Comparison of ENCODE assay signal across 28 cellular contexts in genomic region chrX:69565247-69565815, GRCh38.
"Had no signal": no experiment of that assay in that cellular context is flagged by ENCODE, and none has a peak within 500 bp of the region (broad histone marks: within the 10 kb centered on the region; RNA-seq: fewer than 3 reads in every experiment).

No MANE protein-coding gene starts in this region.

- H3K36me3 Mint-ChIP-seq: activated CD8-positive, alpha-beta memory T cell treated with anti-CD3 and anti-CD28 coated beads, Interleukin-2, amount 10 ng/mL, durations not matched to agents 7 days and 5 days; activated naive CD4-positive, alpha-beta T cell treated with anti-CD3 and anti-CD28 coated beads, Interleukin-2, amount 10 ng/mL, durations not matched to agents 7 days and 5 days; activated naive CD8-positive, alpha-beta T cell had no signal

- H3K27me3 ChIP-seq: brain microvascular endothelial cell, SJCRH30 had no signal

- H3K9me3 ChIP-seq: SJCRH30 had no signal

- H3K27ac ChIP-seq: brain microvascular endothelial cell, KMS-11, SJCRH30, SK-N-MC, WERI-Rb-1 had no signal

- H3K4me1 ChIP-seq: SJCRH30 had no signal

- DNase-seq: activated CD4-positive, alpha-beta memory T cell treated with anti-CD3 and anti-CD28 coated beads, Interleukin-2, amount 10 ng/mL, durations not matched to agents 7 days and 5 days; activated CD4-positive, alpha-beta T cell treated with anti-CD3 and anti-CD28 coated beads for 1 hour; activated CD4-positive, alpha-beta T cell treated with anti-CD3 and anti-CD28 coated beads for 48 hours; activated CD4-positive, CD25-positive, alpha-beta regulatory T cell; activated CD8-positive, alpha-beta memory T cell treated with anti-CD3 and anti-CD28 coated beads for 24 hours; activated CD8-positive, alpha-beta memory T cell treated with anti-CD3 and anti-CD28 coated beads, Interleukin-2, amount 10 ng/mL, durations not matched to agents 7 days and 5 days; activated CD8-positive, alpha-beta memory T cell treated with anti-CD3 and anti-CD28 coated beads, Interleukin-2, amount 50 U/mL, for 48 hours; activated effector memory CD4-positive, alpha-beta T cell treated with Interleukin-2 at 50 U/mL for 16 hours; activated naive CD4-positive, alpha-beta T cell treated with anti-CD3 and anti-CD28 coated beads, Interleukin-2, amount 10 ng/mL, durations not matched to agents 7 days and 5 days; activated T-cell treated with anti-CD3 and anti-CD28 coated beads, Interleukin-2, amount 50 U/mL, for 48 hours; amniotic stem cell; aorta; brain microvascular endothelial cell; cerebellar nuclear complex; NCI-H1105; NCI-H1417 treated with DMSO at 0.1 percent for 48 hours; NCI-H187 treated with DMSO at 0.1 percent for 48 hours; NCI-H2081 treated with DMSO at 0.1 percent for 48 hours; NCI-H345; NCI-H524 treated with DMSO at 0.1 percent for 48 hours; SHP77; SJCRH30; T1000; WERI-Rb-1 had no signal

- H3K9ac ChIP-seq: KMS-11 had no signal

- H3K27me3 Mint-ChIP-seq: activated CD4-positive, alpha-beta memory T cell treated with anti-CD3 and anti-CD28 coated beads, Interleukin-2, amount 10 ng/mL, durations not matched to agents 7 days and 5 days; activated CD8-positive, alpha-beta memory T cell treated with anti-CD3 and anti-CD28 coated beads, Interleukin-2, amount 10 ng/mL, durations not matched to agents 7 days and 5 days; activated naive CD4-positive, alpha-beta T cell treated with anti-CD3 and anti-CD28 coated beads, Interleukin-2, amount 10 ng/mL, durations not matched to agents 7 days and 5 days; activated naive CD8-positive, alpha-beta T cell had no signal

- H3K36me3 ChIP-seq: brain microvascular endothelial cell, SJCRH30, WERI-Rb-1 had no signal

- H3K9me3 Mint-ChIP-seq: activated CD4-positive, alpha-beta memory T cell treated with anti-CD3 and anti-CD28 coated beads, Interleukin-2, amount 10 ng/mL, durations not matched to agents 7 days and 5 days; activated naive CD4-positive, alpha-beta T cell treated with anti-CD3 and anti-CD28 coated beads, Interleukin-2, amount 10 ng/mL, durations not matched to agents 7 days and 5 days had no signal

- H3K4me3 ChIP-seq: SJCRH30, SK-N-MC had no signal

- H3K27ac Mint-ChIP-seq: activated CD4-positive, alpha-beta memory T cell treated with anti-CD3 and anti-CD28 coated beads, Interleukin-2, amount 10 ng/mL, durations not matched to agents 7 days and 5 days; activated CD8-positive, alpha-beta memory T cell treated with anti-CD3 and anti-CD28 coated beads, Interleukin-2, amount 10 ng/mL, durations not matched to agents 7 days and 5 days; activated naive CD4-positive, alpha-beta T cell treated with anti-CD3 and anti-CD28 coated beads, Interleukin-2, amount 10 ng/mL, durations not matched to agents 7 days and 5 days; activated naive CD8-positive, alpha-beta T cell had no signal

- H3K4me3 Mint-ChIP-seq: activated CD4-positive, alpha-beta memory T cell treated with anti-CD3 and anti-CD28 coated beads, Interleukin-2, amount 10 ng/mL, durations not matched to agents 7 days and 5 days; activated CD8-positive, alpha-beta memory T cell treated with anti-CD3 and anti-CD28 coated beads, Interleukin-2, amount 10 ng/mL, durations not matched to agents 7 days and 5 days; activated naive CD4-positive, alpha-beta T cell treated with anti-CD3 and anti-CD28 coated beads, Interleukin-2, amount 10 ng/mL, durations not matched to agents 7 days and 5 days; activated naive CD8-positive, alpha-beta T cell had no signal

- H3K4me2 ChIP-seq: KMS-11 had no signal

- H3K4me1 Mint-ChIP-seq: activated CD4-positive, alpha-beta memory T cell treated with anti-CD3 and anti-CD28 coated beads, Interleukin-2, amount 10 ng/mL, durations not matched to agents 7 days and 5 days; activated CD8-positive, alpha-beta memory T cell treated with anti-CD3 and anti-CD28 coated beads, Interleukin-2, amount 10 ng/mL, durations not matched to agents 7 days and 5 days; activated naive CD4-positive, alpha-beta T cell treated with anti-CD3 and anti-CD28 coated beads, Interleukin-2, amount 10 ng/mL, durations not matched to agents 7 days and 5 days had no signal

- ATAC-seq: activated CD8-positive, alpha-beta memory T cell treated with anti-CD3 and anti-CD28 coated beads, Interleukin-2, amount 10 ng/mL, durations not matched to agents 7 days and 5 days; Panc1 had no signal
